1 cellular context compared by ENCODE assay signal in genomic region chr1:44733784-44734183, GRCh38.
TF ChIP-seq lines count a peak whose summit lies in the region.

No MANE protein-coding gene starts in this region.

TF ChIP-seq in WTC11, 78 proteins besides CTCF, POLR2A, EP300 and RAD21 (continued from another document):
- no peak for TF ChIP-seq ZSCAN18 (CRISPR knock-in tag; IDR thresholded peaks at IDR 0.05)
- TF ChIP-seq FOXK1 (CRISPR knock-in tag; IDR thresholded peaks at IDR 0.05): no peak
- TF ChIP-seq KAT7 (CRISPR knock-in tag; IDR thresholded peaks at IDR 0.05; ENCODE audit: borderline replicate concordance): no peak
- TF ChIP-seq RELA (CRISPR knock-in tag; IDR thresholded peaks at IDR 0.05; ENCODE audit: borderline replicate concordance): no peak
- no peak for TF ChIP-seq E2F1 (CRISPR knock-in tag; IDR thresholded peaks at IDR 0.05)
- TF ChIP-seq FOXP4 (CRISPR knock-in tag; IDR thresholded peaks at IDR 0.05): no peak
- TF ChIP-seq IRF2 (CRISPR knock-in tag; IDR thresholded peaks at IDR 0.05; ENCODE audit: borderline replicate concordance, low read depth): no peak
- TF ChIP-seq ZNF671 (CRISPR knock-in tag; IDR thresholded peaks at IDR 0.05): no peak
- TF ChIP-seq ZNF416 (CRISPR knock-in tag; IDR thresholded peaks at IDR 0.05): no peak
- TF ChIP-seq ZNF317 (CRISPR knock-in tag; IDR thresholded peaks at IDR 0.05; ENCODE audit: borderline replicate concordance, low read depth): no peak
- TF ChIP-seq HMGA2 (CRISPR knock-in tag; IDR thresholded peaks at IDR 0.05): no peak
- no peak for TF ChIP-seq NFATC4 (CRISPR knock-in tag; IDR thresholded peaks at IDR 0.05)
- TF ChIP-seq PREB (CRISPR knock-in tag; IDR thresholded peaks at IDR 0.05; ENCODE audit: borderline replicate concordance): no peak
TF ChIP-seq in WTC11: peak in this region for 0.
